ENCODE assay signal across 26 cellular contexts in the genomic region with DNA sequence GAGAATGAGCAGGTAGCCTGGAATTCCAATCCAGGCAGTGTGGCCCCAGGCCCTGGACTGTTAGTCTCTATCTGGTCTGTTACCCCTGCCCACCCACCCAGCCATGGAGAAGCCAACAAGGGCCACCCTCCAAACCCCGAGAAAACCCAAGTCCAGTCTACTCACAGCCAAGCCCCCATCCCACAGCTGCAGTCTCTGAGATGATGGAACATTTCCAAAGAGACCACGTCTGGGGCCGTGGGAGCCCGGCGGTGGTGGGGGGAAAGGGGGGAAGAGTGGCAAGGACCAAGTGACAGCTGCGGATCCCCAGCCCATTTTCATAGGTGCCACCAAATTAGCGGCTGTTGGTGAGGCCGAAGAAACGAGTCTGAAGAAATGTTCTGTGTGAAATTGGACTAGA. TPM values are rescaled to one million over a fixed set of nuclear protein-coding genes. Genes with fewer than 3 reads are reported as not detected.
"Had no signal": no experiment of that assay in that cellular context is flagged by ENCODE, and none has a peak within 500 bp of the region (broad histone marks: within the 10 kb centered on the region; RNA-seq: fewer than 3 reads in every experiment).

No MANE protein-coding gene starts in this region.

- ATAC-seq: esophagus mucosa; heart right ventricle; mucosa of descending colon; naive thymus-derived CD8-positive, alpha-beta T cell; right cardiac atrium; stimulated activated effector memory CD8-positive, alpha-beta T cell treated with anti-CD3 and anti-CD28 coated beads, Interleukin-12 subunit alpha, Interleukin-12 subunit beta, amount 100 ng/mL, for 72 hours; stimulated activated naive CD8-positive, alpha-beta T cell treated with anti-CD3 and anti-CD28 coated beads, Interleukin-15, Interleukin-2, amounts not matched to agents 100 U/mL and 50 U/mL, for 24 hours had no signal

- H3K27ac ChIP-seq: colonic mucosa, heart right ventricle, pancreas, thoracic aorta, transverse colon had no signal

- H3K9me3 ChIP-seq: mucosa of descending colon, pancreas had no signal

- H3K4me3 ChIP-seq: colonic mucosa, heart right ventricle, mucosa of descending colon, pancreas, thoracic aorta, transverse colon had no signal

- H3K27ac Mint-ChIP-seq: naive thymus-derived CD8-positive, alpha-beta T cell; progenitor cell of endocrine pancreas had no signal

- DNase-seq: colonic mucosa; dermis blood vessel endothelial cell; effector CD4-positive, alpha-beta T cell; heart right ventricle; hypothalamus; kidney glomerular epithelial cell; mammary epithelial cell; naive thymus-derived CD8-positive, alpha-beta T cell; occipital lobe; right cardiac atrium; stimulated activated CD4-positive, alpha-beta T cell treated with anti-CD3 and anti-CD28 coated beads, Interleukin-4, amount 100 ng/mL, for 1 hour; stimulated activated CD8-positive, alpha-beta memory T cell treated with anti-CD3 and anti-CD28 coated beads, Interleukin-4, amount 100 ng/mL, for 48 hours; stimulated activated naive CD8-positive, alpha-beta T cell treated with anti-CD3 and anti-CD28 coated beads, Interleukin-15, Interleukin-2, amounts not matched to agents 100 U/mL and 50 U/mL, for 24 hours; transverse colon had no signal

- H3K36me3 ChIP-seq: colonic mucosa, heart right ventricle, pancreas, thoracic aorta, transverse colon had no signal

- FAIRE-seq: endometrium, frontal cortex, islet of Langerhans, pancreas had no signal

- H3K27me3 ChIP-seq: colonic mucosa had no signal

- H3K4me1 ChIP-seq: colonic mucosa, heart right ventricle, pancreas, transverse colon had no signal

RNA-seq across cellular contexts. Expression of a gene that starts 53.6 kb away (rescaled TPM):
- total RNA-seq: dermis blood vessel endothelial cell; fibroblast of lung; glomerular endothelial cell; heart right ventricle; liver; mammary epithelial cell; naive thymus-derived CD8-positive, alpha-beta T cell; right cardiac atrium; thoracic aorta had no signal
- polyA plus RNA-seq: fibroblast of lung; heart right ventricle; mammary epithelial cell; naive thymus-derived CD8-positive, alpha-beta T cell had no signal
